Comparison of ENCODE assay signal across 32 cellular contexts in genomic region chr19:35302446-35302845, GRCh38. TPM values are rescaled to one million over a fixed set of nuclear protein-coding genes. Genes with fewer than 3 reads are reported as not detected.
"Had no signal": no experiment of that assay in that cellular context is flagged by ENCODE, and none has a peak within 500 bp of the region (broad histone marks: within the 10 kb centered on the region; RNA-seq: fewer than 3 reads in every experiment).

No MANE protein-coding gene starts in this region.

- ATAC-seq: activated CD4-positive, CD25-positive, alpha-beta regulatory T cell treated with anti-CD3 and anti-CD28 coated beads, Interleukin-2, amount 50 U/mL, for 24 hours; activated CD8-positive, alpha-beta T cell treated with anti-CD3 and anti-CD28 coated beads for 36 hours; activated naive CD8-positive, alpha-beta T cell treated with anti-CD3 and anti-CD28 coated beads, Interleukin-2, amount 50 U/mL, for 24 hours; activated T-cell treated with anti-CD3 and anti-CD28 coated beads, Interleukin-2, amount 50 U/mL, for 4 hours; body of pancreas; effector memory CD8-positive, alpha-beta T cell; foreskin keratinocyte; gastrocnemius medialis; heart left ventricle; T-helper 17 cell had no signal

- H3K4me3 ChIP-seq: adrenal gland, body of pancreas, esophagus muscularis mucosa, gastrocnemius medialis, heart left ventricle had no signal

- H3K27me3 ChIP-seq: adrenal gland, body of pancreas, foreskin keratinocyte had no signal

- H3K4me1 ChIP-seq: adrenal gland, body of pancreas, esophagus muscularis mucosa, foreskin keratinocyte, gastrocnemius medialis had no signal

- H3K36me3 ChIP-seq: adrenal gland, esophagus muscularis mucosa, gastrocnemius medialis, heart left ventricle, WERI-Rb-1 had no signal

- H3K9me3 ChIP-seq: adrenal gland, body of pancreas, esophagus muscularis mucosa, gastrocnemius medialis, heart left ventricle had no signal

- DNase-seq: activated B cell treated with CpG ODN at 0.5 μM for 24 hours; activated CD4-positive, alpha-beta T cell treated with anti-CD3 and anti-CD28 coated beads for 48 hours; activated CD4-positive, alpha-beta T cell treated with anti-CD3 and anti-CD28 coated beads, Interleukin-2, amount 50 U/mL, for 1 hour; activated CD4-positive, alpha-beta T cell treated with anti-CD3 and anti-CD28 coated beads, Interleukin-2, amount 50 U/mL, for 48 hours; activated CD8-positive, alpha-beta memory T cell treated with anti-CD3 and anti-CD28 coated beads for 24 hours; activated CD8-positive, alpha-beta T cell treated with anti-CD3 and anti-CD28 coated beads for 36 hours; activated effector memory CD4-positive, alpha-beta T cell treated with anti-CD3 and anti-CD28 coated beads, Interleukin-2, amount 50 U/mL, for 16 hours; activated naive CD4-positive, alpha-beta T cell treated with anti-CD3 and anti-CD28 coated beads for 36 hours; activated naive CD8-positive, alpha-beta T cell treated with anti-CD3 and anti-CD28 coated beads for 36 hours; activated naive CD8-positive, alpha-beta T cell treated with anti-CD3 and anti-CD28 coated beads, Interleukin-2, amount 50 U/mL, for 24 hours; activated T-cell treated with anti-CD3 and anti-CD28 coated beads, Interleukin-2, amount 50 U/mL, for 4 hours; adrenal gland; amygdala; aorta; body of pancreas; caudate nucleus; cortex of kidney; dermis blood vessel endothelial cell; effector CD4-positive, alpha-beta T cell; effector memory CD8-positive, alpha-beta T cell; erythroblast; foreskin keratinocyte; gastrocnemius medialis; glutamatergic neuron; T-helper 17 cell; T1000; WERI-Rb-1 had no signal

- FAIRE-seq: colon had no signal

- H3K27ac ChIP-seq: adrenal gland, body of pancreas, esophagus muscularis mucosa, foreskin keratinocyte, gastrocnemius medialis, heart left ventricle, WERI-Rb-1 had no signal

RNA-seq across cellular contexts. Expression of gene MAG, which starts 10.5 kb away (rescaled TPM):
- total RNA-seq: chondrocyte, dermis blood vessel endothelial cell, foreskin keratinocyte, T-helper 17 cell had no signal
- polyA plus RNA-seq: aorta, foreskin keratinocyte had no signal

RNA-seq across cellular contexts. Expression of gene HAMP, which starts 20.1 kb away (rescaled TPM):
- total RNA-seq: body of pancreas, chondrocyte, esophagus muscularis mucosa, foreskin keratinocyte, gastrocnemius medialis had no signal
- polyA plus RNA-seq: aorta, foreskin keratinocyte had no signal

RNA-seq across cellular contexts. Expression of gene CD22, which starts 26.5 kb away (rescaled TPM):
- total RNA-seq: chondrocyte, foreskin keratinocyte had no signal
- polyA plus RNA-seq: foreskin keratinocyte had no signal

RNA-seq across cellular contexts. Expression of gene FFAR1, which starts 45.3 kb away (rescaled TPM):
- total RNA-seq: activated CD8-positive, alpha-beta T cell treated with anti-CD3 and anti-CD28 coated beads for 36 hours; activated T-cell treated with anti-CD3 and anti-CD28 coated beads, Interleukin-2, amount 50 U/mL, for 4 hours; adrenal gland; aorta; chondrocyte; dermis blood vessel endothelial cell; esophagus muscularis mucosa; foreskin keratinocyte; gastrocnemius medialis; heart left ventricle had no signal
- polyA plus RNA-seq: aorta, foreskin keratinocyte, heart left ventricle had no signal
